Comparison of ENCODE assay signal across 19 cellular contexts in genomic region chr6:139386404-139386803, GRCh38. TPM values are rescaled to one million over a fixed set of nuclear protein-coding genes. Genes with fewer than 3 reads are reported as not detected.
A peak's percentile ranks its signal among the peaks of the same experiment; 100 is the strongest.
DNase-seq lines count a peak whose midpoint lies in the region; ATAC-seq, FAIRE-seq and TF ChIP-seq lines count a peak whose summit lies in the region.
"Had no signal": no experiment of that assay in that cellular context is flagged by ENCODE, and none has a peak within 500 bp of the region (broad histone marks: within the 10 kb centered on the region; RNA-seq: fewer than 3 reads in every experiment).

No MANE protein-coding gene starts in this region.

- no peak for TF ChIP-seq RAD21 in IMR-90 (IDR thresholded peaks at IDR 0.05; ENCODE audit: low read length)
- TF ChIP-seq RAD21 in K562 (CRISPR knock-in tag; conservative IDR thresholded peaks at IDR 0.05 in 1 of 2, IDR thresholded peaks at IDR 0.05 in 1 of 2): no peak

- H3K36me3 ChIP-seq in IMR-90 (ENCODE audit: control insufficient read depth, insufficient read depth, low read length) (no peaks in the 10 kb centered on the region), K562 (ENCODE audit: control insufficient read depth, insufficient read depth, low read length) (no peaks in the 10 kb centered on the region), mesendoderm (ENCODE audit: control insufficient read depth, insufficient read depth, low read length) (no peaks in the 10 kb centered on the region), PC-3 (ENCODE audit: low read depth, low read length) (no peaks in the 10 kb centered on the region), transverse colon (no peaks in the 10 kb centered on the region)
- H3K36me3 ChIP-seq: BLaER1 treated with 17β-estradiol and CSF1 and Interleukin-3, amounts not matched to agents 10 nM and 100 nM had no signal

- H3K4me1 ChIP-seq in IMR-90 (ENCODE audit: control insufficient read depth, insufficient read depth, low read length) (peaks cover 3% of the 10 kb centered on the region; the same call in 1 of the 2 replicates), K562 (replicated peaks in 1 of 2; ENCODE audit: control insufficient read depth in 2 of 2, insufficient read depth in 2 of 2, low read length in 2 of 2) (peaks cover 0 to under 1% of the 10 kb centered on the region in 2 experiments; a peak in 2 of 5 replicates), mesendoderm (ENCODE audit: control insufficient read depth, low read depth, low read length) (peaks cover 2% of the 10 kb centered on the region), PC-3 (ENCODE audit: insufficient read depth, low read length) (no peaks in the 10 kb centered on the region), transverse colon (no peaks in the 10 kb centered on the region)
- H3K4me1 ChIP-seq: BLaER1 treated with 17β-estradiol and CSF1 and Interleukin-3, amounts not matched to agents 10 nM and 100 nM had no signal

- no peak overlapping the region for H2BK5ac ChIP-seq in IMR-90 (ENCODE audit: low read depth, low read length, poor library complexity, severe bottlenecking)
- no peak overlapping the region for H2BK5ac ChIP-seq in mesendoderm (ENCODE audit: low read length)

- no peak for FAIRE-seq in K562 (lab: Jason Lieb, UNC)
- FAIRE-seq: A204.1, G401.6, GM12891, H54, HTR-8/SVneo had no signal

- H4K8ac ChIP-seq in IMR-90 (ENCODE audit: low read depth in 2 of 2, low read length in 2 of 2) (0 out of 4 replicates have a peak overlapping the region, but pooled peaks of 1 of the 2 experiments have one; percentile 0), mesendoderm (ENCODE audit: low read depth, low read length) (no peak overlapping the region)

- POLR2A ChIA-PET in IMR-90 (lab: Charles Lee; ENCODE audit: unreplicated experiment) (no interaction called here), K562 (lab: Yijun Ruan, JAX) (interaction anchor here (0.6 to 2.4 kb wide), 2 partner anchors 12 to 36 kb away, joined by 3 to 12 read pairs; partner anchors contain the start of gene CITED2), PC-3 (lab: Charles Lee; ENCODE audit: unreplicated experiment) (no interaction called here)

- H2BK120ac ChIP-seq in IMR-90 (ENCODE audit: low read depth, low read length) (peak overlapping the region; percentile 30; the same call in 1 of the 2 replicates), mesendoderm (ENCODE audit: low read depth, low read length) (no peak overlapping the region)

- TF ChIP-seq CTCF in IMR-90 (conservative IDR thresholded peaks at IDR 0.05; ENCODE audit: low read depth, low read length): no peak
- TF ChIP-seq CTCF in K562 (IDR thresholded peaks at IDR 0.05 in 2 of 3, conservative IDR thresholded peaks at IDR 0.05 in 1 of 3; ENCODE audit: insufficient read depth in 2 of 3, low read depth in 1 of 3, low read length in 3 of 3): no peak
- TF ChIP-seq CTCF in PC-3 (conservative IDR thresholded peaks at IDR 0.05; ENCODE audit: low read depth, low read length): no peak
- no peak for TF ChIP-seq CTCF in transverse colon (IDR thresholded peaks at IDR 0.05)

- 67% methylated on average over 1 of the region's 3 CpGs; no CpG with 5 or more reads in 1 of the 2 experiments for WGBS in IMR-90 (ENCODE audit: extremely low coverage in 2 of 2, insufficient read length in 1 of 2), 2 experiments
- WGBS in K562 (ENCODE audit: insufficient coverage, low coverage, missing lambda C conversion rate): 30% methylated on average over 3 of the region's 3 CpGs
- no CpG with 5 or more reads among the region's 3 CpGs for WGBS in mesendoderm (ENCODE audit: extremely low coverage, insufficient coverage, low lambda C conversion rate)
- 80 to 91% methylated on average over 2 to 3 of the region's 3 CpGs for whole genome bisulfite sequencing in transverse colon (ENCODE audit: low coverage in 1 of 2), 2 donors

- H3K79me2 ChIP-seq in K562 (ENCODE audit: control insufficient read depth, insufficient read depth, low read length): no peaks in the 10 kb centered on the region
- no peaks in the 10 kb centered on the region for H3K79me2 ChIP-seq in mesendoderm (ENCODE audit: control insufficient read depth, insufficient read depth, low read length)
- no peaks in the 10 kb centered on the region for H3K79me2 ChIP-seq in PC-3 (ENCODE audit: low read length)

- TF ChIP-seq EP300 in K562 (IDR thresholded peaks at IDR 0.05; ENCODE audit: low read length): no peak
- TF ChIP-seq EP300 in transverse colon (IDR thresholded peaks at IDR 0.05; ENCODE audit: low read depth): no peak

- H2AK5ac ChIP-seq in IMR-90 (ENCODE audit: low read depth, low read length) (peak overlapping the region; percentile 65; the same call in 1 of the 2 replicates), mesendoderm (ENCODE audit: low read length) (peak overlapping the region; percentile 56)

- H3K79me1 ChIP-seq in IMR-90 (ENCODE audit: low read depth in 1 of 2, low read length in 2 of 2) (no peaks in the 10 kb centered on the region), mesendoderm (ENCODE audit: low read length) (no peaks in the 10 kb centered on the region)

- in situ Hi-C loops in IMR-90 (cut with MboI; ENCODE audit: low sequenced_read_pairs) (no loop called here), K562 (cut with MboI) (no loop called here), G401 (cut with HindIII; ENCODE audit: low sequenced_read_pairs) (no loop called here), transverse colon (cut with MboI; ENCODE audit: low pct_ligation_motif_present in 1 of 4, low pct_unique_long_range_greater_than_20kb in 1 of 4, low sequenced_read_pairs in 3 of 4) (loop anchor here in 3 of 4 donors (25.0 kb wide), 4 partner anchors 201 to 1051 kb away; no protein-coding TSS in a partner anchor)

- BruUV-seq in IMR-90 (replicated peaks; lab: Mats Ljungman, UMichigan) (no TSS peak), K562 (replicated peaks; lab: Mats Ljungman, UMichigan) (no TSS peak), PC-3 (replicated peaks; lab: Mats Ljungman, UMichigan) (no TSS peak)

- H2AFZ ChIP-seq in IMR-90 (replicated peaks; ENCODE audit: low read length, poor library complexity) (no peak overlapping the region), K562 (ENCODE audit: low read depth, low read length) (no peak overlapping the region), PC-3 (ENCODE audit: low read length) (no peak overlapping the region)
- H2AFZ ChIP-seq: GM23248 had no signal

- H4K91ac ChIP-seq in IMR-90 (ENCODE audit: insufficient read depth, low read depth, low read length): peak overlapping the region; percentile 44; the same call in 1 of the 2 replicates

- no peaks in the 10 kb centered on the region for H3F3A ChIP-seq in PC-3 (ENCODE audit: low read length, unreplicated experiment)

- no peak for ATAC-seq in IMR-90 (ENCODE audit: low read depth)
- no peak for ATAC-seq in K562
- no peak for ATAC-seq in PC-3
- ATAC-seq: CD8-positive, alpha-beta T cell had no signal

- DNase-seq in IMR-90 (no peak), K562 (ENCODE audit: extremely low read depth in 1 of 4, low spot score in 3 of 4) (no peak), mesendoderm (peak; percentile 60), PC-3 (no peak), G401 (ENCODE audit: low spot score) (no peak), transverse colon (no peak), AG08396 (ENCODE audit: low spot score) (no peak)
- DNase-seq: ACHN; Calu3; CD8-positive, alpha-beta T cell; DMS79 treated with DMSO at 0.1 percent for 48 hours; KG1 had no signal

- H4K5ac ChIP-seq in IMR-90 (ENCODE audit: low read depth, low read length) (no peak overlapping the region), mesendoderm (ENCODE audit: low read length) (no peak overlapping the region)

- peaks cover 3% of the 10 kb centered on the region; the same call in 1 of the 2 replicates for H3K9me1 ChIP-seq in IMR-90 (ENCODE audit: insufficient read depth, low read length)
- H3K9me1 ChIP-seq in K562 (ENCODE audit: control insufficient read depth, insufficient read depth, low read length): no peaks in the 10 kb centered on the region

- H3K14ac ChIP-seq in IMR-90 (replicated peaks; ENCODE audit: low read depth, low read length): peak overlapping the region; percentile 63; the same call in 1 of the 2 replicates

- dilution Hi-C loops in IMR-90 (cut with HindIII; ENCODE audit: low sequenced_read_pairs, unreplicated experiment): no loop called here

- no peak overlapping the region for H3K56ac ChIP-seq in IMR-90 (ENCODE audit: extremely low read depth, insufficient read depth, low read length)
- peak overlapping the region; percentile 11 for H3K56ac ChIP-seq in mesendoderm (ENCODE audit: low read length)

- intact Hi-C loops in IMR-90 (cut with micrococcal nuclease) (no loop called here), K562 (cut with micrococcal nuclease) (no loop called here), PC-3 (cut with micrococcal nuclease) (no loop called here), transverse colon (cut with DNase I; ENCODE audit: low total_unique reads) (no loop called here)

- TF ChIP-seq POLR2A in IMR-90 (IDR thresholded peaks at IDR 0.05; ENCODE audit: low read depth, low read length) (no peak), K562 (conservative IDR thresholded peaks at IDR 0.05) (no peak), transverse colon (IDR thresholded peaks at IDR 0.05) (no peak)

- no peak overlapping the region for H2BK20ac ChIP-seq in IMR-90 (ENCODE audit: low read depth, low read length)

- peak overlapping the region; percentile 66; the same call in 1 of the 3 replicates for H2BK15ac ChIP-seq in IMR-90 (ENCODE audit: low read depth, low read length)
- no peak overlapping the region for H2BK15ac ChIP-seq in mesendoderm (replicated peaks; ENCODE audit: low read depth)

- H3K9ac ChIP-seq in IMR-90 (ENCODE audit: low read depth, low read length): no peak overlapping the region
- H3K9ac ChIP-seq in K562 (ENCODE audit: insufficient read depth in 1 of 2, low read depth in 2 of 2, low read length in 2 of 2): no peak overlapping the region
- no peak overlapping the region for H3K9ac ChIP-seq in mesendoderm (ENCODE audit: low read length)
- H3K9ac ChIP-seq in PC-3 (ENCODE audit: low read length): no peak overlapping the region
- H3K9ac ChIP-seq: BLaER1 treated with 17β-estradiol and CSF1 and Interleukin-3, amounts not matched to agents 10 nM and 100 nM; GM23248 had no signal

- H3K27ac ChIP-seq in IMR-90 (ENCODE audit: insufficient read depth, low read length) (no peak overlapping the region), K562 (ENCODE audit: extremely low read depth, low read depth, low read length) (no peak overlapping the region), mesendoderm (ENCODE audit: low read depth, low read length) (no peak overlapping the region), PC-3 (ENCODE audit: low read length) (no peak overlapping the region), transverse colon (no peak overlapping the region)
- H3K27ac ChIP-seq: BLaER1 treated with 17β-estradiol and CSF1 and Interleukin-3, amounts not matched to agents 10 nM and 100 nM; GM23248 had no signal

- H3K4me3 ChIP-seq in IMR-90 (ENCODE audit: insufficient read depth, low read depth, low read length): no peak overlapping the region
- H3K4me3 ChIP-seq in K562: no peak overlapping the region
- no peak overlapping the region for H3K4me3 ChIP-seq in mesendoderm (ENCODE audit: low read length)
- no peak overlapping the region for H3K4me3 ChIP-seq in PC-3 (ENCODE audit: low read length)
- H3K4me3 ChIP-seq in transverse colon: no peak overlapping the region
- H3K4me3 ChIP-seq: BLaER1 treated with 17β-estradiol and CSF1 and Interleukin-3, amounts not matched to agents 10 nM and 100 nM; GM23248 had no signal

- H3K27me3 ChIP-seq in IMR-90 (ENCODE audit: control insufficient read depth, insufficient read depth, low read length) (no peaks in the 10 kb centered on the region), K562 (ENCODE audit: control insufficient read depth in 2 of 2, insufficient read depth in 2 of 2, low read length in 2 of 2) (no peaks in the 10 kb centered on the region), mesendoderm (ENCODE audit: insufficient read depth, low read length, poor library complexity) (no peaks in the 10 kb centered on the region), PC-3 (ENCODE audit: low read length) (no peaks in the 10 kb centered on the region), transverse colon (no peaks in the 10 kb centered on the region)
- H3K27me3 ChIP-seq: BLaER1 treated with 17β-estradiol and CSF1 and Interleukin-3, amounts not matched to agents 10 nM and 100 nM had no signal

- H4K20me1 ChIP-seq in IMR-90 (ENCODE audit: insufficient read depth, low read length) (no peaks in the 10 kb centered on the region), K562 (replicated peaks; ENCODE audit: control insufficient read depth, insufficient read depth, low read length) (no peaks in the 10 kb centered on the region), PC-3 (ENCODE audit: low read length) (no peaks in the 10 kb centered on the region)
- H4K20me1 ChIP-seq: BLaER1 treated with 17β-estradiol and CSF1 and Interleukin-3, amounts not matched to agents 10 nM and 100 nM had no signal

- H2AK9ac ChIP-seq in IMR-90 (replicated peaks; ENCODE audit: low read depth, low read length, poor library complexity): no peak overlapping the region

- no peaks in the 10 kb centered on the region for H3K9me3 ChIP-seq in IMR-90 (ENCODE audit: control insufficient read depth, insufficient read depth, low read length)
- no peaks in the 10 kb centered on the region for H3K9me3 ChIP-seq in K562 (replicated peaks; ENCODE audit: control insufficient read depth, insufficient read depth, low read depth, low read length)
- H3K9me3 ChIP-seq in PC-3 (ENCODE audit: low read length): no peaks in the 10 kb centered on the region
- H3K9me3 ChIP-seq in transverse colon: no peaks in the 10 kb centered on the region

- H3K23ac ChIP-seq in IMR-90 (ENCODE audit: low read depth, low read length): no peak overlapping the region
- H3K23ac ChIP-seq in mesendoderm (ENCODE audit: low read length): no peak overlapping the region

- no peaks in the 10 kb centered on the region for H3K9me2 ChIP-seq in PC-3 (replicated peaks; ENCODE audit: low read length)

- peak overlapping the region; percentile 20; the same call in 1 of the 2 replicates for H3K18ac ChIP-seq in IMR-90 (ENCODE audit: low read depth, low read length)
- no peak overlapping the region for H3K18ac ChIP-seq in mesendoderm (ENCODE audit: low read length)

- H3K4me2 ChIP-seq in IMR-90 (ENCODE audit: low read depth, low read length): no peak overlapping the region
- H3K4me2 ChIP-seq in K562 (ENCODE audit: insufficient read depth, low read length): no peak overlapping the region
- H3K4me2 ChIP-seq in mesendoderm (ENCODE audit: low read length): no peak overlapping the region
- H3K4me2 ChIP-seq in PC-3 (ENCODE audit: low read length): no peak overlapping the region
- H3K4me2 ChIP-seq: BLaER1 treated with 17β-estradiol and CSF1 and Interleukin-3, amounts not matched to agents 10 nM and 100 nM had no signal

- H3K4ac ChIP-seq in IMR-90 (ENCODE audit: low read depth, low read length) (0 out of 2 replicates have a peak overlapping the region, but pooled peaks have one; percentile 51), mesendoderm (ENCODE audit: low read depth, low read length) (no peak overlapping the region)

- CTCF ChIA-PET in IMR-90 (lab: Yijun Ruan, JAX) (interaction anchor here (0.6 kb wide), 1 partner anchor 210 kb away, joined by 3 read pairs; no protein-coding TSS in a partner anchor), K562 (lab: Yijun Ruan, JAX; ENCODE audit: low intra/inter-chr PET ratio) (no interaction called here), PC-3 (lab: Charles Lee) (no interaction called here)

RNA-seq across cellular contexts. Expression of gene CITED2, which starts 12.0 kb away (rescaled TPM):
- 163 and 266 TPM in 2 replicates for total RNA-seq in IMR-90 (2012; rRNA removed)
- 483 and 714 TPM in 2 replicates for polyA plus RNA-seq in IMR-90 (2012; rRNA removed)
- 132 and 474 TPM in 2 replicates for polyA plus RNA-seq in IMR-90 (2012; cell fraction: cytosol; rRNA removed)
- 416 and 734 TPM in 2 replicates for polyA plus RNA-seq in IMR-90 (2012; cell fraction: nucleus; rRNA removed; ENCODE audit: low replicate concordance)
- 15.3 and 17.8 TPM in 2 replicates for total RNA-seq in K562 (2011; cell fraction: chromatin; rRNA removed; ENCODE audit: low replicate concordance)
- 22.8 and 25.8 TPM in 2 replicates for total RNA-seq in K562 (2011; cell fraction: nucleolus; rRNA removed)
- total RNA-seq in K562 (2011; cell fraction: nucleoplasm; rRNA removed): 18.8 and 19.2 TPM in 2 replicates
- 56.6 and 80.0 TPM in 2 replicates for total RNA-seq in K562 (2014; rRNA removed)
- total RNA-seq in K562 (2014; rRNA removed; fragmentation: Illumina TruSeq; extraction: Trizol): 15.3 and 18.2 TPM in 2 replicates
- 12.0 and 13.5 TPM in 2 replicates for total RNA-seq in K562 (2015; rRNA removed; fragmentation: Illumina TruSeq; extraction: Trizol)
- total RNA-seq in K562 (2021): 80.9 and 86.1 TPM in 2 replicates
- 17.5 and 44.7 TPM in 2 replicates for polyA plus RNA-seq in K562 (2011; rRNA removed)
- polyA plus RNA-seq in K562 (2011; cell fraction: cytosol; rRNA removed): 24.9 and 64.7 TPM in 2 replicates
- polyA plus RNA-seq in K562 (2011; cell fraction: nucleus; rRNA removed): 35.6 and 45.1 TPM in 2 replicates
- polyA plus RNA-seq in K562 (2012): 30.8 and 32.8 TPM in 2 replicates
- 43.4 and 44.8 TPM in 2 replicates for polyA plus RNA-seq in K562 (2014; fragmentation: Illumina TruSeq; extraction: Trizol)
- under 1 TPM; 0.21 to 0.43 TPM for polyA plus RNA-seq in K562 (2014; fragmentation: Nextera tagmentation; extraction: Ambion mirVana)
- polyA plus RNA-seq in K562 (2014; rRNA removed): 34.2 and 34.8 TPM in 2 replicates
- 8.4 and 17.5 TPM in 2 replicates for polyA minus RNA-seq in K562 (2011; rRNA and poly(A)+ RNA removed)
- polyA minus RNA-seq in K562 (2011; cell fraction: cytosol; rRNA and poly(A)+ RNA removed): 22.9 and 45.5 TPM in 2 replicates
- polyA minus RNA-seq in K562 (2011; cell fraction: nucleus; rRNA and poly(A)+ RNA removed): 19.1 and 55.8 TPM in 2 replicates
- polyA plus RNA-seq in mesendoderm (2013, experiment 1 of 2): 91.4 TPM
- 86.1 TPM for polyA plus RNA-seq in mesendoderm (2013, experiment 2 of 2)
- total RNA-seq in PC-3 (2014; rRNA removed): 51.4 and 54.2 TPM in 2 replicates
- 237 and 287 TPM in 2 replicates for total RNA-seq in G401 (2014; rRNA removed; shearing (Covaris generic))
- 100 to 1,000 TPM in 2 of 4 donors, 10 to 100 TPM in 2; 66.6 to 116 (median 102) TPM for total RNA-seq in transverse colon

Comparison
In these comparisons a context has a peak if more than half of its experiments do, and no peak if none do; other contexts are left out.
1. in situ Hi-C loops: an anchor here in transverse colon (25.0 kb wide); none called in IMR-90, K562 and G401.